Comparison of ENCODE assay signal across 1 cellular context in genomic region chr11:23280088-23280487, GRCh38.
TF ChIP-seq lines count a peak whose summit lies in the region.

No MANE protein-coding gene starts in this region.

TF ChIP-seq in IMR-90, 13 proteins besides CTCF, POLR2A, EP300 and RAD21 (continued from another document):
- TF ChIP-seq ELK1 (IDR thresholded peaks at IDR 0.05; ENCODE audit: borderline replicate concordance, low read depth, low read length) (no peak), BHLHE40 (IDR thresholded peaks at IDR 0.05; ENCODE audit: low read depth, low read length) (no peak), NFE2L2 (IDR thresholded peaks at IDR 0.05; ENCODE audit: low read depth, low read length) (no peak), FOS (IDR thresholded peaks at IDR 0.05; ENCODE audit: low read depth, low read length) (no peak), CHD1 (IDR thresholded peaks at IDR 0.05; ENCODE audit: low read depth, low read length) (no peak), CEBPB (IDR thresholded peaks at IDR 0.05; ENCODE audit: low read depth, low read length) (no peak), MAFK (IDR thresholded peaks at IDR 0.05; ENCODE audit: low read depth, low read length) (no peak)
- TF ChIP-seq, protein P1, sequence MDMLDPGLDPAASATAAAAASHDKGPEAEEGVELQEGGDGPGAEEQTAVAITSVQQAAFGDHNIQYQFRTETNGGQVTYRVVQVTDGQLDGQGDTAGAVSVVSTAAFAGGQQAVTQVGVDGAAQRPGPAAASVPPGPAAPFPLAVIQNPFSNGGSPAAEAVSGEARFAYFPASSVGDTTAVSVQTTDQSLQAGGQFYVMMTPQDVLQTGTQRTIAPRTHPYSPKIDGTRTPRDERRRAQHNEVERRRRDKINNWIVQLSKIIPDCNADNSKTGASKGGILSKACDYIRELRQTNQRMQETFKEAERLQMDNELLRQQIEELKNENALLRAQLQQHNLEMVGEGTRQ (IDR thresholded peaks at IDR 0.05; ENCODE audit: low read depth, low read length) = no peak
